In genomic region chr1:118866330-118866729, GRCh38 we compare ENCODE assay signal across 17 cellular contexts.
DNase-seq lines count a peak whose midpoint lies in the region; ATAC-seq and TF ChIP-seq lines count a peak whose summit lies in the region.
"Had no signal": no experiment of that assay in that cellular context is flagged by ENCODE, and none has a peak within 500 bp of the region (broad histone marks: within the 10 kb centered on the region; RNA-seq: fewer than 3 reads in every experiment).

No MANE protein-coding gene starts in this region.

- no peak for TF ChIP-seq EP300 in esophagus muscularis mucosa (IDR thresholded peaks at IDR 0.05)

- TF ChIP-seq POLR2A in esophagus muscularis mucosa (IDR thresholded peaks at IDR 0.05; ENCODE audit: low read depth), result no peak

- DNase-seq in ELR (ENCODE audit: low read depth), result peak; percentile 10
- peak; percentile 8 for DNase-seq in OCI-M1 (lab: John Stamatoyannopoulos, UW)
- peak; percentile 86 for DNase-seq in esophagus muscularis mucosa (ENCODE audit: extremely low spot score)
- no peak for DNase-seq in memory B cell (ENCODE audit: low spot score in 2 of 2)
- DNase-seq in activated effector memory CD4-positive, alpha-beta T cell treated with Interleukin-2 at 50 U/mL for 16 hours, result no peak
- DNase-seq in RPMI8226, result no peak
- DNase-seq: Calu3; CD8-positive, alpha-beta T cell; DND-41; GF-D8 had no signal

- no peak for ATAC-seq in memory B cell (ENCODE audit: low read depth)
- ATAC-seq in HG02642 (IDR thresholded peaks at IDR 0.05; ENCODE audit: poor library complexity, unreplicated experiment), result no peak
- no peak for ATAC-seq in GM18907 (IDR thresholded peaks at IDR 0.05; ENCODE audit: unreplicated experiment)
- ATAC-seq: CD8-positive, alpha-beta T cell; HepG2 had no signal

- intact Hi-C loops in esophagus muscularis mucosa (cut with DNase I), result no loop called here

- H3K4me3 Mint-ChIP-seq in memory B cell, result no peak overlapping the region
- H3K4me3 Mint-ChIP-seq: B cell; CD8-positive, alpha-beta T cell had no signal

- peak overlapping the region; percentile 8 for H3K27ac Mint-ChIP-seq in memory B cell
- H3K27ac Mint-ChIP-seq: B cell; CD8-positive, alpha-beta T cell had no signal

- peaks cover 3% of the 10 kb centered on the region for H3K4me1 Mint-ChIP-seq in memory B cell

- H3K9me3 Mint-ChIP-seq in memory B cell, result no peaks in the 10 kb centered on the region

- no peaks in the 10 kb centered on the region for H3K27me3 ChIP-seq in esophagus muscularis mucosa
- H3K27me3 ChIP-seq: BLaER1 treated with 17β-estradiol and CSF1 and Interleukin-3, amounts not matched to agents 10 nM and 100 nM had no signal

- no peak overlapping the region for H3K4me3 ChIP-seq in esophagus muscularis mucosa
- H3K4me3 ChIP-seq: BLaER1 treated with 17β-estradiol and CSF1 and Interleukin-3, amounts not matched to agents 10 nM and 100 nM; HAP-1 had no signal

- TF ChIP-seq CTCF in esophagus muscularis mucosa (IDR thresholded peaks at IDR 0.05), result no peak

- 85% methylated on average over 6 of the region's 6 CpGs for WGBS in esophagus muscularis mucosa

- H3K4me1 ChIP-seq in esophagus muscularis mucosa, result no peaks in the 10 kb centered on the region
- H3K4me1 ChIP-seq: HAP-1 had no signal

- peaks cover 6% of the 10 kb centered on the region for H3K27me3 Mint-ChIP-seq in memory B cell
- H3K27me3 Mint-ChIP-seq: B cell had no signal

- H3K27ac ChIP-seq in esophagus muscularis mucosa (replicated peaks in 1 of 4), result no peak overlapping the region
- H3K27ac ChIP-seq: BLaER1 treated with 17β-estradiol and CSF1 and Interleukin-3, amounts not matched to agents 10 nM and 100 nM; KMS-11 had no signal

- H3K36me3 Mint-ChIP-seq in memory B cell, result no peaks in the 10 kb centered on the region
- H3K36me3 Mint-ChIP-seq: CD8-positive, alpha-beta T cell had no signal

- H3K9me3 ChIP-seq in esophagus muscularis mucosa, result no peaks in the 10 kb centered on the region
- H3K9me3 ChIP-seq: BLaER1 treated with 17β-estradiol and CSF1 and Interleukin-3, amounts not matched to agents 10 nM and 100 nM; HAP-1 had no signal

- H3K36me3 ChIP-seq in esophagus muscularis mucosa, result no peaks in the 10 kb centered on the region
- H3K36me3 ChIP-seq: BLaER1 treated with 17β-estradiol and CSF1 and Interleukin-3, amounts not matched to agents 10 nM and 100 nM; HAP-1 had no signal

Comparison
In these comparisons a context has a peak if more than half of its experiments do, and no peak if none do; other contexts are left out.
1. DNase-seq: peak in ELR (single experiment), OCI-M1 (single experiment) and esophagus muscularis mucosa (single experiment); none in memory B cell (0 of 2), activated effector memory CD4-positive, alpha-beta T cell treated with Interleukin-2 at 50 U/mL for 16 hours (single experiment) and RPMI8226 (single experiment).